ENCODE assay signal across 16 cellular contexts in genomic region chr3:28745436-28745835, GRCh38.
DNase-seq lines count a peak whose midpoint lies in the region; ATAC-seq and TF ChIP-seq lines count a peak whose summit lies in the region.
"Had no signal": no experiment of that assay in that cellular context is flagged by ENCODE, and none has a peak within 500 bp of the region (broad histone marks: within the 10 kb centered on the region; RNA-seq: fewer than 3 reads in every experiment).

No MANE protein-coding gene starts in this region.

- no peaks in the 10 kb centered on the region for H4K20me1 ChIP-seq in smooth muscle cell (ENCODE audit: low read depth)

- H3K9ac ChIP-seq in skeletal muscle tissue (ENCODE audit: low read depth in 1 of 3, low read length in 3 of 3) (no peak overlapping the region), smooth muscle cell (ENCODE audit: low read depth) (no peak overlapping the region)

- no peaks in the 10 kb centered on the region for H3K79me2 ChIP-seq in smooth muscle cell (ENCODE audit: low read depth)

- peaks cover 44% of the 10 kb centered on the region for H3K4me1 ChIP-seq in left ventricle myocardium inferior
- H3K4me1 ChIP-seq in skeletal muscle tissue (ENCODE audit: control insufficient read depth in 3 of 3, insufficient read depth in 3 of 3, low read length in 3 of 3) = peaks cover 22 to 38% (median 35%) of the 10 kb centered on the region in 3 donors
- no peaks in the 10 kb centered on the region for H3K4me1 ChIP-seq in smooth muscle cell (ENCODE audit: low read depth)

- DNase-seq in left ventricle myocardium inferior = no peak
- DNase-seq in Right ventricle myocardium superior = no peak
- DNase-seq in SW480 (ENCODE audit: low spot score) = peak; percentile 49
- DNase-seq in fibroblast of villous mesenchyme (ENCODE audit: low read depth) = peak; percentile 8
- no peak for DNase-seq in stimulated activated CD4-positive, alpha-beta T cell treated with anti-CD3 and anti-CD28 coated beads, Interleukin-15, amount 100 ng/mL, for 24 hours
- no peak for DNase-seq in smooth muscle cell (lab: John Stamatoyannopoulos, UW; ENCODE audit: unreplicated experiment)
- no peak for DNase-seq in GM10266 (ENCODE audit: extremely low spot score)
- DNase-seq: activated CD4-positive, alpha-beta T cell treated with anti-CD3 and anti-CD28 coated beads for 36 hours; activated naive CD4-positive, alpha-beta T cell treated with anti-CD3 and anti-CD28 coated beads for 36 hours; body of pancreas; DMS79 treated with DMSO at 0.1 percent for 48 hours; lower lobe of right lung; nephron progenitor cell; SIG-M5; T1000 had no signal

- H2AFZ ChIP-seq in smooth muscle cell (ENCODE audit: low read depth) = no peak overlapping the region

- ATAC-seq in Right ventricle myocardium superior (ENCODE audit: poor library complexity) = no peak
- ATAC-seq: activated CD4-positive, alpha-beta T cell treated with anti-CD3 and anti-CD28 coated beads for 36 hours; body of pancreas; lower lobe of right lung had no signal

- no peaks in the 10 kb centered on the region for H3F3A ChIP-seq in smooth muscle cell (ENCODE audit: low read depth)

- 79% methylated on average over 4 of the region's 4 CpGs for WGBS in smooth muscle cell (ENCODE audit: low lambda C conversion rate)

- H3K9me3 ChIP-seq in left ventricle myocardium inferior (replicated peaks) (peaks cover 6% of the 10 kb centered on the region), skeletal muscle tissue (ENCODE audit: control insufficient read depth in 3 of 3, low read length in 3 of 3) (peaks cover 0 to 3% (median 3%) of the 10 kb centered on the region in 3 donors), smooth muscle cell (replicated peaks; ENCODE audit: low read depth) (peaks cover under 1% of the 10 kb centered on the region)
- H3K9me3 ChIP-seq: body of pancreas had no signal

- H3K27ac ChIP-seq in left ventricle myocardium inferior (replicated peaks) = peak overlapping the region; percentile 90
- peak overlapping the region; percentile 93 for H3K27ac ChIP-seq in skeletal muscle tissue (ENCODE audit: low read depth, low read length)
- no peak overlapping the region for H3K27ac ChIP-seq in smooth muscle cell (ENCODE audit: low read depth)
- H3K27ac ChIP-seq: body of pancreas, lower lobe of right lung had no signal

- H3K4me2 ChIP-seq in smooth muscle cell = no peak overlapping the region

- no peak overlapping the region for H3K4me3 ChIP-seq in left ventricle myocardium inferior
- no peak overlapping the region for H3K4me3 ChIP-seq in fibroblast of villous mesenchyme (ENCODE audit: low read depth, low read length)
- H3K4me3 ChIP-seq in skeletal muscle tissue (ENCODE audit: low read length in 3 of 3) = no peak overlapping the region
- H3K4me3 ChIP-seq in smooth muscle cell = no peak overlapping the region
- H3K4me3 ChIP-seq: body of pancreas, lower lobe of right lung had no signal

- H3K27me3 ChIP-seq in left ventricle myocardium inferior (ENCODE audit: low read depth) (no peaks in the 10 kb centered on the region), skeletal muscle tissue (ENCODE audit: control insufficient read depth in 3 of 3, insufficient read depth in 3 of 3, low read length in 3 of 3) (no peaks in the 10 kb centered on the region), smooth muscle cell (ENCODE audit: low read depth) (no peaks in the 10 kb centered on the region)
- H3K27me3 ChIP-seq: body of pancreas had no signal

- TF ChIP-seq CTCF in left ventricle myocardium inferior (IDR thresholded peaks at IDR 0.05; ENCODE audit: borderline replicate concordance) (no peak), fibroblast of villous mesenchyme (IDR thresholded peaks at IDR 0.05; ENCODE audit: insufficient read depth, low read depth, low read length) (no peak), smooth muscle cell (IDR thresholded peaks at IDR 0.05; ENCODE audit: borderline replicate concordance, insufficient read depth, poor library complexity, severe bottlenecking) (no peak), GM10266 (IDR thresholded peaks at IDR 0.05; ENCODE audit: control insufficient read depth, insufficient read depth, low read depth, missing control alignments) (no peak)

- H3K36me3 ChIP-seq in left ventricle myocardium inferior = no peaks in the 10 kb centered on the region
- no peaks in the 10 kb centered on the region for H3K36me3 ChIP-seq in skeletal muscle tissue (ENCODE audit: control insufficient read depth in 3 of 3, insufficient read depth in 3 of 3, low read length in 3 of 3)
- H3K36me3 ChIP-seq in smooth muscle cell (ENCODE audit: low read depth) = no peaks in the 10 kb centered on the region
- H3K36me3 ChIP-seq: lower lobe of right lung had no signal

- intact Hi-C loops in left ventricle myocardium inferior (cut with micrococcal nuclease) (no loop called here), Right ventricle myocardium superior (cut with DNase I) (no loop called here)

Comparison
In these comparisons a context has a peak if more than half of its experiments do, and no peak if none do; other contexts are left out.
1. DNase-seq: peak in SW480 (single experiment) and fibroblast of villous mesenchyme (single experiment); none in left ventricle myocardium inferior (single experiment), Right ventricle myocardium superior (single experiment), stimulated activated CD4-positive, alpha-beta T cell treated with anti-CD3 and anti-CD28 coated beads, Interleukin-15, amount 100 ng/mL, for 24 hours (single experiment), smooth muscle cell (single experiment) and GM10266 (single experiment).